In the genomic region with DNA sequence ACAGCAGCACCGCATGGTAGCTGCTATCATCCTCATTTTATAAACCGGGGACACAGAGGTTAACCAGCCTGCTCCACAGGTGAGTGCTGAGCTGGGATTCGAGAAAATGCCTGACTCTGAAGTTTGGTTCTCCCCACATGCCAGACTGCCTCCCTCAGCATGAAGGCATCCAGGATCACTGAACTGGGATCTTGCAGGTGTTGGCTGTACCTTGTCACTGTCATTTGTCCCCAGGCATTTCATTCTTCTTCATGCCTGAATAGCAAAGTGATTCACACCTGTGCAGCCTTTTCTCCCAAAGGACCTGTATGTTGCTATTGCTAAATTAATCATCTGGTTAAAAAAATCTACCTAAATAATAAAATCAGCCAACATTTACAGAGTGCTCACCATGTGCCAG, we compare ENCODE assay signal across 22 cellular contexts.
"Had no signal": no experiment of that assay in that cellular context is flagged by ENCODE, and none has a peak within 500 bp of the region (broad histone marks: within the 10 kb centered on the region; RNA-seq: fewer than 3 reads in every experiment).

No MANE protein-coding gene starts in this region.

- DNase-seq: activated B cell treated with CpG ODN at 0.5 μM for 24 hours; activated CD4-positive, alpha-beta T cell treated with anti-CD3 and anti-CD28 coated beads for 1 hour; activated CD4-positive, alpha-beta T cell treated with anti-CD3 and anti-CD28 coated beads, Interleukin-2, amount 10 ng/mL, durations not matched to agents 24 days and 14 days; activated CD4-positive, alpha-beta T cell treated with anti-CD3 and anti-CD28 coated beads, Interleukin-2, amount 50 U/mL, for 48 hours; activated CD8-positive, alpha-beta memory T cell treated with anti-CD3 and anti-CD28 coated beads, Interleukin-2, amount 10 ng/mL, durations not matched to agents 7 days and 5 days; activated effector memory CD4-positive, alpha-beta T cell treated with Interleukin-2 at 50 U/mL for 16 hours; activated naive CD4-positive, alpha-beta T cell; activated T-cell treated with anti-CD3 and anti-CD28 coated beads, Interleukin-2, amount 50 U/mL, for 24 hours; KG1; NCI-H1092; NCI-H1417 treated with DMSO at 0.1 percent for 48 hours; NCI-H1694; NCI-H2029 treated with DMSO at 0.1 percent for 48 hours; NCI-H510A treated with DMSO at 0.1 percent for 48 hours; SHP77 treated with DMSO at 0.1 percent for 48 hours had no signal

- H3K9me3 ChIP-seq: ascending aorta had no signal

- H3K36me3 ChIP-seq: ascending aorta, cardiac muscle cell had no signal

- H3K4me1 ChIP-seq: ascending aorta had no signal

- H3K27ac ChIP-seq: ascending aorta, cardiac muscle cell, PC-9 had no signal

- H2AFZ ChIP-seq: PC-9 had no signal

- H3K4me1 Mint-ChIP-seq: activated B cell treated with CpG ODN at 0.5 μM for 24 hours; activated CD4-positive, alpha-beta T cell treated with anti-CD3 and anti-CD28 coated beads, Interleukin-2, amount 10 ng/mL, durations not matched to agents 24 days and 14 days; activated CD8-positive, alpha-beta memory T cell treated with anti-CD3 and anti-CD28 coated beads, Interleukin-2, amount 10 ng/mL, durations not matched to agents 7 days and 5 days; activated naive CD4-positive, alpha-beta T cell treated with anti-CD3 and anti-CD28 coated beads, Interleukin-2, amount 50 U/mL, for 24 hours had no signal

- H3K9me3 Mint-ChIP-seq: activated B cell treated with CpG ODN at 0.5 μM for 24 hours; activated CD4-positive, alpha-beta T cell treated with anti-CD3 and anti-CD28 coated beads, Interleukin-2, amount 10 ng/mL, durations not matched to agents 24 days and 14 days; activated naive CD4-positive, alpha-beta T cell treated with anti-CD3 and anti-CD28 coated beads, Interleukin-2, amount 50 U/mL, for 24 hours; activated T-cell treated with anti-CD3 and anti-CD28 coated beads, Interleukin-2, amount 50 U/mL, for 24 hours; activated T-helper 1 cell treated with anti-CD3 and anti-CD28 coated beads, Interleukin-12 subunit alpha, Interleukin-12 subunit beta, Interleukin-2, Interleukin-4 antibody, amounts not matched to agents 30 ng/mL and 10 ng/mL and 1 ng/mL, durations not matched to agents 14 hours and 24 hours and 36 hours; T-helper 1 cell treated with Interleukin-12 subunit alpha and Interleukin-12 subunit beta and Interleukin-4 antibody, amounts not matched to agents 30 μg/mL and 1 μg/mL, for 36 hours had no signal

- H3K36me3 Mint-ChIP-seq: activated CD8-positive, alpha-beta memory T cell treated with anti-CD3 and anti-CD28 coated beads, Interleukin-2, amount 10 ng/mL, durations not matched to agents 7 days and 5 days; activated naive CD4-positive, alpha-beta T cell treated with anti-CD3 and anti-CD28 coated beads, Interleukin-2, amount 50 U/mL, for 24 hours had no signal

- H3K27me3 ChIP-seq: ascending aorta, cardiac muscle cell had no signal

- H3K4me3 Mint-ChIP-seq: activated B cell treated with CpG ODN at 0.5 μM for 24 hours; activated CD4-positive, alpha-beta T cell treated with anti-CD3 and anti-CD28 coated beads, Interleukin-2, amount 10 ng/mL, durations not matched to agents 24 days and 14 days; activated CD8-positive, alpha-beta memory T cell treated with anti-CD3 and anti-CD28 coated beads, Interleukin-2, amount 10 ng/mL, durations not matched to agents 7 days and 5 days; activated naive CD4-positive, alpha-beta T cell treated with anti-CD3 and anti-CD28 coated beads, Interleukin-2, amount 50 U/mL, for 24 hours; activated T-cell treated with anti-CD3 and anti-CD28 coated beads, Interleukin-2, amount 50 U/mL, for 24 hours; activated T-helper 1 cell treated with anti-CD3 and anti-CD28 coated beads, Interleukin-12 subunit alpha, Interleukin-12 subunit beta, Interleukin-2, Interleukin-4 antibody, amounts not matched to agents 30 ng/mL and 10 ng/mL and 1 ng/mL, durations not matched to agents 14 hours and 24 hours and 36 hours; brain; T-helper 1 cell treated with Interleukin-12 subunit alpha and Interleukin-12 subunit beta and Interleukin-4 antibody, amounts not matched to agents 30 μg/mL and 1 μg/mL, for 36 hours had no signal

- H3K27ac Mint-ChIP-seq: activated B cell treated with CpG ODN at 0.5 μM for 24 hours; activated CD4-positive, alpha-beta T cell treated with anti-CD3 and anti-CD28 coated beads, Interleukin-2, amount 10 ng/mL, durations not matched to agents 24 days and 14 days; activated CD8-positive, alpha-beta memory T cell treated with anti-CD3 and anti-CD28 coated beads, Interleukin-2, amount 10 ng/mL, durations not matched to agents 7 days and 5 days; activated naive CD4-positive, alpha-beta T cell treated with anti-CD3 and anti-CD28 coated beads, Interleukin-2, amount 50 U/mL, for 24 hours; activated T-cell treated with anti-CD3 and anti-CD28 coated beads, Interleukin-2, amount 50 U/mL, for 24 hours; activated T-helper 1 cell treated with anti-CD3 and anti-CD28 coated beads, Interleukin-12 subunit alpha, Interleukin-12 subunit beta, Interleukin-2, Interleukin-4 antibody, amounts not matched to agents 30 ng/mL and 10 ng/mL and 1 ng/mL, durations not matched to agents 14 hours and 24 hours and 36 hours; brain; T-helper 1 cell treated with Interleukin-12 subunit alpha and Interleukin-12 subunit beta and Interleukin-4 antibody, amounts not matched to agents 30 μg/mL and 1 μg/mL, for 36 hours had no signal

- H3K4me3 ChIP-seq: ascending aorta, cardiac muscle cell, PC-9 had no signal

- H3K4me2 ChIP-seq: PC-9 had no signal
